8 cellular contexts compared by ENCODE assay signal in the genomic region with DNA sequence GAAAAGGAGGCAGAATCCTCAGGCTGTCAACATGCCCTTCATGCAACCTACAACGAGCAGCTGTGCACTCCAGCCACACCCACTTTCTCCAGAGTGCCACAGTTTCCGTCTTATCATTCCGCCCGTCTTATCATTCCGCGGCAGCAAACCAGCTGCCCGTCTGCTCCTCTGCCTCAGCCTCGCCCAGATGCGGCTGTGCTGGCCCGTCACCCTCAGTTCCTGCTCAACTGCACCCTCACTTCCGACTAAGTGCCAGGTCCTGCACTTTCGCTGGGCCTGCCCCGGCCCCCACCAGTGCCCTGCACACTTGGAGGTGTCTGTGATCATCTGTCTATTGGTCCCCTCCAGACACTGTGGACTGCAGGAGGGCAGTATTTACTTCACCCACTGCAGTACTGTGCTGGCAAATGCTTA. TPM values are rescaled to one million over a fixed set of nuclear protein-coding genes. Genes with fewer than 3 reads are reported as not detected.
DNase-seq lines count a peak whose midpoint lies in the region; TF ChIP-seq lines count a peak whose summit lies in the region.

No MANE protein-coding gene starts in this region.

- TF ChIP-seq POLR2A in testis (IDR thresholded peaks at IDR 0.05): no peak

- peaks cover 0 to 18% (median 0%) of the 10 kb centered on the region in 11 experiments; a peak in 6 of 22 replicates for H3K27me3 ChIP-seq in BLaER1 treated with 17β-estradiol and CSF1 and Interleukin-3, amounts not matched to agents 10 nM and 100 nM
- no peaks in the 10 kb centered on the region for H3K27me3 ChIP-seq in testis

- no peak overlapping the region for H3K4me3 Mint-ChIP-seq in HFFc6

- H3K79me2 ChIP-seq in OCI-LY7 (ENCODE audit: insufficient read depth, low read depth, low read length): peaks cover 100% of the 10 kb centered on the region

- no TSS peak for BruUV-seq in OCI-LY7 (replicated peaks; lab: Mats Ljungman, UMichigan)

- POLR2A ChIA-PET in OCI-LY7 (lab: Charles Lee): interaction anchor here (0.9 kb wide), 1 partner anchor 16 kb away, joined by 3 read pairs; no protein-coding TSS in a partner anchor

- H3K27me3 Mint-ChIP-seq in HFFc6 (ENCODE audit: insufficient read depth): no peaks in the 10 kb centered on the region

- DNase-seq in OCI-LY7 (ENCODE audit: low spot score) (peak; percentile 75), left kidney (ENCODE audit: low read depth, low spot score) (peak; percentile 38), testis (peak; percentile 50), HFFc6 (no peak), NOMO-1 treated with DMSO at 0.1 percent for 48 hours (lab: John Stamatoyannopoulos, UW; ENCODE audit: unreplicated experiment) (no peak), amniotic stem cell (lab: John Stamatoyannopoulos, UW) (no peak)
- DNase-seq in activated T-helper 9 cell treated with anti-CD3 and anti-CD28 coated beads, Interleukin-2, amount 50 U/mL, for 16 hours (ENCODE audit: low read depth): peak; percentile 6

- H3K4me1 Mint-ChIP-seq in HFFc6 (ENCODE audit: low read depth): peaks cover 27% of the 10 kb centered on the region

- peaks cover 17 to 99% (median 85%) of the 10 kb centered on the region in 11 experiments; a peak in 21 of 22 replicates for H4K20me1 ChIP-seq in BLaER1 treated with 17β-estradiol and CSF1 and Interleukin-3, amounts not matched to agents 10 nM and 100 nM
- H4K20me1 ChIP-seq in OCI-LY7 (ENCODE audit: insufficient read depth, low read length): peaks cover 44% of the 10 kb centered on the region

- H2AFZ ChIP-seq in OCI-LY7 (ENCODE audit: low read length): no peak overlapping the region

- peaks cover 0 to 5% (median 0%) of the 10 kb centered on the region in 11 experiments; a peak in 1 of 22 replicates for H3K9me3 ChIP-seq in BLaER1 treated with 17β-estradiol and CSF1 and Interleukin-3, amounts not matched to agents 10 nM and 100 nM (replicated peaks in 1 of 11)
- H3K9me3 ChIP-seq in OCI-LY7 (ENCODE audit: low read length) (peaks cover 4% of the 10 kb centered on the region; the same call in 1 of the 2 replicates), testis (no peaks in the 10 kb centered on the region)

- peaks cover 16 to 59% (median 43%) of the 10 kb centered on the region in 10 experiments for H3K4me1 ChIP-seq in BLaER1 treated with 17β-estradiol and CSF1 and Interleukin-3, amounts not matched to agents 10 nM and 100 nM
- H3K4me1 ChIP-seq in OCI-LY7 (ENCODE audit: insufficient read depth, low read length, poor library complexity, severe bottlenecking) (peaks cover 65% of the 10 kb centered on the region), testis (peaks cover 15% of the 10 kb centered on the region)

- no peak overlapping the region for H3K27ac Mint-ChIP-seq in HFFc6

- H3K9ac ChIP-seq in BLaER1 treated with 17β-estradiol and CSF1 and Interleukin-3, amounts not matched to agents 10 nM and 100 nM: peak overlapping the region in 5 of 11 experiments; percentile 24 to 55 (median 36); a peak in 4 of 22 replicates

- no peaks in the 10 kb centered on the region for H3K36me3 ChIP-seq in BLaER1 treated with 17β-estradiol and CSF1 and Interleukin-3, amounts not matched to agents 10 nM and 100 nM
- H3K36me3 ChIP-seq in OCI-LY7 (ENCODE audit: insufficient read depth, low read length) (peaks cover 39% of the 10 kb centered on the region), testis (ENCODE audit: low read depth, missing control alignments) (no peaks in the 10 kb centered on the region)

- intact Hi-C loops in OCI-LY7 (cut with micrococcal nuclease; ENCODE audit: unreplicated experiment): no loop called here
- intact Hi-C loops in testis (cut with DNase I; ENCODE audit: low total_unique reads): loop anchor here (10.0 kb wide), 1 partner anchor 56 kb away; no protein-coding TSS in a partner anchor

- TF ChIP-seq CTCF in OCI-LY7 (conservative IDR thresholded peaks at IDR 0.05; ENCODE audit: low read length): no peak
- no peak for TF ChIP-seq CTCF in testis (IDR thresholded peaks at IDR 0.05)
- TF ChIP-seq CTCF in HFFc6 (IDR thresholded peaks at IDR 0.05): no peak

- H3K36me3 Mint-ChIP-seq in HFFc6 (ENCODE audit: low read depth): peaks cover 8% of the 10 kb centered on the region; the same call in 1 of the 2 replicates

- H3K4me2 ChIP-seq in BLaER1 treated with 17β-estradiol and CSF1 and Interleukin-3, amounts not matched to agents 10 nM and 100 nM: peak overlapping the region; percentile 77 to 96 (median 89)
- H3K4me2 ChIP-seq in OCI-LY7 (ENCODE audit: low read length): peak overlapping the region; percentile 83

- H3K27ac ChIP-seq in BLaER1 treated with 17β-estradiol and CSF1 and Interleukin-3, amounts not matched to agents 10 nM and 100 nM: peak overlapping the region in 2 of 11 experiments; percentile 33 to 57; a peak in 2 of 22 replicates
- H3K27ac ChIP-seq in OCI-LY7 (ENCODE audit: low read depth, low read length, poor library complexity, severe bottlenecking) (peak overlapping the region; percentile 64), testis (no peak overlapping the region)

- no peaks in the 10 kb centered on the region for H3K9me2 ChIP-seq in OCI-LY7 (ENCODE audit: insufficient read depth, low read length)

- CTCF ChIA-PET in OCI-LY7 (lab: Charles Lee; ENCODE audit: unreplicated experiment): interaction anchor here (0.6 to 0.7 kb wide), 2 partner anchors 21 to 159 kb away, joined by 3 read pairs; no protein-coding TSS in a partner anchor

- H3K9me3 Mint-ChIP-seq in HFFc6: no peaks in the 10 kb centered on the region

- 42 to 55% methylated on average over 13 of the region's 13 CpGs for WGBS in testis, 2 donors

- peak overlapping the region in 7 of 10 experiments; percentile 6 to 49 (median 33); a peak in 11 of 20 replicates for H3K4me3 ChIP-seq in BLaER1 treated with 17β-estradiol and CSF1 and Interleukin-3, amounts not matched to agents 10 nM and 100 nM
- peak overlapping the region; percentile 52 for H3K4me3 ChIP-seq in OCI-LY7 (ENCODE audit: low read depth, low read length, poor library complexity, severe bottlenecking)
- H3K4me3 ChIP-seq in testis: no peak overlapping the region

RNA-seq across cellular contexts. Expression of gene MICAL3, which starts 43.7 kb away (rescaled TPM):
- total RNA-seq in OCI-LY7 (2014; rRNA removed; shearing (Covaris generic)): 80.9 and 93.2 TPM in 2 replicates
- total RNA-seq in OCI-LY7 (2022) (175 and 210 TPM in 2 replicates), testis (100 to 1,000 TPM; 103 to 106 TPM)
- 104 TPM for polyA plus RNA-seq in testis (ENCODE audit: insufficient read depth, low read depth, low replicate concordance)
- total RNA-seq in HFFc6 (2021; fragmentation: NEBNext Ultra II Directional; extraction: Animal tissue kit (Norgen Biotek cat#: 25700)): 10 to 100 TPM; 38.6 to 44.1 (median 39.7) TPM

Comparison
In these comparisons a context has a peak if more than half of its experiments do, and no peak if none do; other contexts are left out.
1. H3K4me3 ChIP-seq: peak in BLaER1 treated with 17β-estradiol and CSF1 and Interleukin-3, amounts not matched to agents 10 nM and 100 nM (7 of 10) and OCI-LY7 (single experiment); none in testis (0 of 2).
2. DNase-seq: peak in OCI-LY7 (single experiment), activated T-helper 9 cell treated with anti-CD3 and anti-CD28 coated beads, Interleukin-2, amount 50 U/mL, for 16 hours (single experiment), left kidney (single experiment) and testis (single experiment); none in HFFc6 (single experiment), NOMO-1 treated with DMSO at 0.1 percent for 48 hours (single experiment) and amniotic stem cell (single experiment).